13 cellular contexts compared by ENCODE assay signal in genomic region chr6:14384175-14384949, GRCh38.
A peak's percentile ranks its signal among the peaks of the same experiment; 100 is the strongest.
DNase-seq lines count a peak whose midpoint lies in the region; ATAC-seq, FAIRE-seq and TF ChIP-seq lines count a peak whose summit lies in the region.
"Had no signal": no experiment of that assay in that cellular context is flagged by ENCODE, and none has a peak within 500 bp of the region (broad histone marks: within the 10 kb centered on the region; RNA-seq: fewer than 3 reads in every experiment).

No MANE protein-coding gene starts in this region.

- CTCF ChIA-PET in H1 (lab: Charles Lee; ENCODE audit: partially characterized antibody) (interaction anchor here (1.3 to 1.5 kb wide), 2 partner anchors 10 to 173 kb away, joined by 3 to 4 read pairs; no protein-coding TSS in a partner anchor), GM10248 (lab: Yijun Ruan, JAX) (no interaction called here)
- CTCF ChIA-PET in activated CD8-positive, alpha-beta T cell treated with anti-CD3 and anti-CD28 coated beads, Interleukin-2, amount 10 ng/mL, durations not matched to agents 7 days and 5 days (lab: Charles Lee), result interaction anchor here (1.1 kb wide), 1 partner anchor 9 kb away, joined by 3 read pairs; no protein-coding TSS in a partner anchor

- ATAC-seq in HG03175 (IDR thresholded peaks at IDR 0.05; ENCODE audit: unreplicated experiment), result no peak
- no peak for ATAC-seq in activated CD8-positive, alpha-beta T cell treated with anti-CD3 and anti-CD28 coated beads, Interleukin-2, amount 10 ng/mL, durations not matched to agents 7 days and 5 days
- ATAC-seq: K562 had no signal

- peaks cover 56% of the 10 kb centered on the region for H3K4me1 Mint-ChIP-seq in activated CD8-positive, alpha-beta T cell treated with anti-CD3 and anti-CD28 coated beads, Interleukin-2, amount 10 ng/mL, durations not matched to agents 7 days and 5 days (ENCODE audit: low read depth)

- H3K79me2 ChIP-seq in H1 (ENCODE audit: control insufficient read depth in 1 of 2, insufficient read depth in 2 of 2, low read length in 2 of 2), result no peaks in the 10 kb centered on the region

- TF ChIP-seq RAD21 in H1 (IDR thresholded peaks at IDR 0.05 in 1 of 2, conservative IDR thresholded peaks at IDR 0.05 in 1 of 2; ENCODE audit: low read depth in 2 of 2, low read length in 2 of 2), result no peak

- H3K36me3 Mint-ChIP-seq in activated CD8-positive, alpha-beta T cell treated with anti-CD3 and anti-CD28 coated beads, Interleukin-2, amount 10 ng/mL, durations not matched to agents 7 days and 5 days (ENCODE audit: low read depth), result no peaks in the 10 kb centered on the region

- no peak overlapping the region for H3K56ac ChIP-seq in H1 (replicated peaks; ENCODE audit: insufficient read length, low read depth, low read length)

- H3K27ac ChIP-seq in HUES48 (ENCODE audit: low read depth, low read length) (peak overlapping the region; percentile 68), H1 (ENCODE audit: low read depth, low read length) (no peak overlapping the region)
- H3K27ac ChIP-seq: coronary artery had no signal

- FAIRE-seq in H1 (lab: Jason Lieb, UNC), result no peak
- FAIRE-seq: K562 had no signal

- no peak overlapping the region for H3K27ac Mint-ChIP-seq in activated CD8-positive, alpha-beta T cell treated with anti-CD3 and anti-CD28 coated beads, Interleukin-2, amount 10 ng/mL, durations not matched to agents 7 days and 5 days
- H3K27ac Mint-ChIP-seq: nephron progenitor cell had no signal

- no peak overlapping the region for H3K4me3 Mint-ChIP-seq in activated CD8-positive, alpha-beta T cell treated with anti-CD3 and anti-CD28 coated beads, Interleukin-2, amount 10 ng/mL, durations not matched to agents 7 days and 5 days
- H3K4me3 Mint-ChIP-seq: nephron progenitor cell had no signal

- H2AFZ ChIP-seq in H1 (ENCODE audit: low read length), result no peak overlapping the region

- H4K91ac ChIP-seq in H1 (replicated peaks; ENCODE audit: insufficient read length, low read length), result peak overlapping the region; percentile 88

- H2BK20ac ChIP-seq in H1 (ENCODE audit: low read length), result peak overlapping the region; percentile 83; the same call in 1 of the 2 replicates

- TF ChIP-seq POLR2A in H1 (IDR thresholded peaks at IDR 0.05; ENCODE audit: control extremely low read depth in 1 of 2, low read depth in 2 of 2, low read length in 2 of 2), result no peak

- no peak for TF ChIP-seq EP300 in H1 (IDR thresholded peaks at IDR 0.05; ENCODE audit: borderline replicate concordance in 1 of 2, low read depth in 2 of 2, low read length in 2 of 2)

- no peaks in the 10 kb centered on the region for H3K9me3 ChIP-seq in HUES48 (ENCODE audit: control insufficient read depth, insufficient read depth, low read length)
- no peaks in the 10 kb centered on the region for H3K9me3 ChIP-seq in H1 (ENCODE audit: insufficient read depth in 2 of 2, low read depth in 1 of 2, low read length in 1 of 2)

- no peaks in the 10 kb centered on the region for H3K79me1 ChIP-seq in H1 (ENCODE audit: low read depth, low read length)

- H3K9me3 Mint-ChIP-seq in activated CD8-positive, alpha-beta T cell treated with anti-CD3 and anti-CD28 coated beads, Interleukin-2, amount 10 ng/mL, durations not matched to agents 7 days and 5 days (ENCODE audit: insufficient read depth), result no peaks in the 10 kb centered on the region
- H3K9me3 Mint-ChIP-seq: nephron progenitor cell had no signal

- H4K5ac ChIP-seq in H1 (ENCODE audit: insufficient read length, low read depth, low read length), result peak overlapping the region; percentile 15

- H3K27me3 Mint-ChIP-seq in activated CD8-positive, alpha-beta T cell treated with anti-CD3 and anti-CD28 coated beads, Interleukin-2, amount 10 ng/mL, durations not matched to agents 7 days and 5 days (ENCODE audit: low read depth), result no peaks in the 10 kb centered on the region

- H2BK15ac ChIP-seq in H1 (ENCODE audit: low read length), result 0 out of 2 replicates have a peak overlapping the region, but pooled peaks have one; percentile 14

- H3K4me2 ChIP-seq in H1 (ENCODE audit: insufficient read depth in 1 of 2, low read depth in 2 of 2, low read length in 2 of 2), result peak overlapping the region in 1 of 2 experiments; percentile 76; a peak in 1 of 4 replicates

- WGBS in H1 (ENCODE audit: extremely low coverage in 1 of 2, insufficient coverage in 1 of 2, insufficient read length in 1 of 2, insufficient replicate concordance in 2 of 2, low coverage in 1 of 2, low lambda C conversion rate in 2 of 2, missing lambda C conversion rate in 1 of 2), 2 experiments, result 92% methylated on average over 6 of the region's 6 CpGs; no CpG with 5 or more reads in 1 of the 2 experiments

- no peak overlapping the region for H3K14ac ChIP-seq in H1 (ENCODE audit: insufficient read length)

- peak overlapping the region; percentile 57 for H3K18ac ChIP-seq in H1 (ENCODE audit: extremely low read depth, low read length)

- H3K23ac ChIP-seq in H1 (ENCODE audit: insufficient read length), result no peak overlapping the region

- no peak overlapping the region for H3K9ac ChIP-seq in HUES48 (ENCODE audit: low read depth, low read length)
- no peak overlapping the region for H3K9ac ChIP-seq in H1 (replicated peaks in 1 of 4; ENCODE audit: extremely low read depth in 1 of 4, low read depth in 3 of 4, low read length in 3 of 4)

- peak overlapping the region; percentile 29; the same call in 1 of the 2 replicates for H2AK5ac ChIP-seq in H1 (ENCODE audit: low read depth, low read length)

- H4K8ac ChIP-seq in H1 (ENCODE audit: extremely low read depth, insufficient read depth, low read length), result no peak overlapping the region

- H4K20me1 ChIP-seq in H1 (replicated peaks in 1 of 2; ENCODE audit: control insufficient read depth in 1 of 2, insufficient read depth in 2 of 2, low read length in 2 of 2), result no peaks in the 10 kb centered on the region

- no peak overlapping the region for H3K4ac ChIP-seq in H1 (replicated peaks; ENCODE audit: insufficient read length, low read depth, low read length)

- no peaks in the 10 kb centered on the region for H3K36me3 ChIP-seq in HUES48 (ENCODE audit: control insufficient read depth, insufficient read depth, low read length)
- H3K36me3 ChIP-seq in H1 (ENCODE audit: control insufficient read depth in 2 of 4, insufficient read depth in 4 of 4, low read length in 3 of 4), result no peaks in the 10 kb centered on the region

- H3K4me3 ChIP-seq in HUES48 (ENCODE audit: low read depth, low read length) (no peak overlapping the region), H1 (ENCODE audit: extremely low read depth in 1 of 4, insufficient read depth in 2 of 4, low read depth in 3 of 4, low read length in 4 of 4) (no peak overlapping the region)
- H3K4me3 ChIP-seq: coronary artery, K562 had no signal

- H3K23me2 ChIP-seq in H1 (ENCODE audit: low read depth, low read length), result no peaks in the 10 kb centered on the region; the same call in none of the 2 replicates

- H2BK120ac ChIP-seq in H1 (replicated peaks; ENCODE audit: low read depth, low read length), result peak overlapping the region; percentile 88

- POLR2A ChIA-PET in H1 (lab: Charles Lee; ENCODE audit: partially characterized antibody), result interaction anchor here (0.6 to 1.7 kb wide), 3 partner anchors 14 to 822 kb away, joined by 3 to 5 read pairs (median 3); no protein-coding TSS in a partner anchor
- POLR2A ChIA-PET in activated CD8-positive, alpha-beta T cell treated with anti-CD3 and anti-CD28 coated beads, Interleukin-2, amount 10 ng/mL, durations not matched to agents 7 days and 5 days (lab: Charles Lee), result interaction anchor here (0.5 to 0.6 kb wide), 2 partner anchors 202 to 567 kb away, joined by 3 read pairs; no protein-coding TSS in a partner anchor
- POLR2A ChIA-PET in GM10248 (lab: Yijun Ruan, JAX), result no interaction called here

- H2BK12ac ChIP-seq in H1 (ENCODE audit: low read depth, low read length), result peak overlapping the region; percentile 95

- H2BK5ac ChIP-seq in H1 (ENCODE audit: low read depth, low read length), result peak overlapping the region; percentile 98; the same call in 1 of the 2 replicates

- DNase-seq in COLO668 (lab: John Stamatoyannopoulos, UW; ENCODE audit: unreplicated experiment) (peak; percentile 2), NCI-H2081 treated with DMSO at 0.1 percent for 48 hours (lab: John Stamatoyannopoulos, UW) (peak; percentile 98), H1 (ENCODE audit: low read depth in 1 of 2, low spot score in 2 of 2) (no peak), GM10248 (ENCODE audit: extremely low spot score) (no peak)
- DNase-seq in activated CD8-positive, alpha-beta T cell treated with anti-CD3 and anti-CD28 coated beads, Interleukin-2, amount 10 ng/mL, durations not matched to agents 7 days and 5 days, result no peak
- DNase-seq: activated naive CD4-positive, alpha-beta T cell treated with Interleukin-2 at 50 U/mL for 16 hours; AML-193; NCI-H446; nephron progenitor cell had no signal

- peaks cover 65% of the 10 kb centered on the region for H3K4me1 ChIP-seq in HUES48 (ENCODE audit: control insufficient read depth, insufficient read depth, low read length)
- peaks cover 13 to 43% (median 34%) of the 10 kb centered on the region in 4 experiments; a peak in 6 of 7 replicates for H3K4me1 ChIP-seq in H1 (replicated peaks in 1 of 4; ENCODE audit: control insufficient read depth in 3 of 4, insufficient read depth in 4 of 4, low read length in 3 of 4)

- no peak for TF ChIP-seq CTCF in H1 (IDR thresholded peaks at IDR 0.05; ENCODE audit: control extremely low read depth in 1 of 3, insufficient read depth in 1 of 3, low read depth in 1 of 3, low read length in 3 of 3)
- TF ChIP-seq CTCF in GM10248 (IDR thresholded peaks at IDR 0.05; ENCODE audit: control extremely low read depth, extremely low read depth, low read depth, missing control alignments), result no peak

- no peaks in the 10 kb centered on the region for H3K27me3 ChIP-seq in HUES48 (ENCODE audit: control insufficient read depth, insufficient read depth, low read length)
- H3K27me3 ChIP-seq in H1 (replicated peaks in 1 of 4; ENCODE audit: control insufficient read depth in 3 of 4, extremely low read depth in 1 of 4, insufficient read depth in 3 of 4, low read length in 3 of 4), result no peaks in the 10 kb centered on the region

TF ChIP-seq in H1, 55 proteins besides CTCF, POLR2A, EP300 and RAD21 (continues in another document):
- TF ChIP-seq POLR2AphosphoS5 (IDR thresholded peaks at IDR 0.05; ENCODE audit: low read depth, low read length) (no peak), HDAC2 (IDR thresholded peaks at IDR 0.05; ENCODE audit: borderline replicate concordance in 1 of 2, low read depth in 2 of 2, low read length in 2 of 2) (no peak), ZNF274 (IDR thresholded peaks at IDR 0.05; ENCODE audit: borderline replicate concordance, extremely low read depth, low read length) (no peak), SIX5 (IDR thresholded peaks at IDR 0.05; ENCODE audit: low read depth, low read length) (no peak), NRF1 (IDR thresholded peaks at IDR 0.05; ENCODE audit: low read depth, low read length) (no peak), CHD1 (IDR thresholded peaks at IDR 0.05; ENCODE audit: low read depth, low read length) (no peak), YY1 (IDR thresholded peaks at IDR 0.05; ENCODE audit: low read depth, low read length) (no peak)

Comparison
In these comparisons a context has a peak if more than half of its experiments do, and no peak if none do; other contexts are left out.
1. DNase-seq: peak in COLO668 (single experiment) and NCI-H2081 treated with DMSO at 0.1 percent for 48 hours (single experiment); none in H1 (0 of 2), activated CD8-positive, alpha-beta T cell treated with anti-CD3 and anti-CD28 coated beads, Interleukin-2, amount 10 ng/mL, durations not matched to agents 7 days and 5 days (single experiment) and GM10248 (single experiment).